In genomic region chr12:62601765-62602444, GRCh38 we compare ENCODE assay signal across 8 cellular contexts.
DNase-seq lines count a peak whose midpoint lies in the region; ATAC-seq, FAIRE-seq and TF ChIP-seq lines count a peak whose summit lies in the region.

No MANE protein-coding gene starts in this region.

- H3K79me2 ChIP-seq in astrocyte (ENCODE audit: insufficient read depth, low read length) = peaks cover 56% of the 10 kb centered on the region

- DNase-seq in left ventricle myocardium inferior (no peak), cardiac septum (ENCODE audit: low spot score) (no peak), astrocyte (ENCODE audit: low read depth) (no peak), mesenchymal stem cell (no peak), OCI-M2 (lab: John Stamatoyannopoulos, UW; ENCODE audit: unreplicated experiment) (no peak)

- H3K4me1 ChIP-seq in left ventricle myocardium inferior (peaks cover 39% of the 10 kb centered on the region), astrocyte (ENCODE audit: insufficient read depth, low read length) (peaks cover 6% of the 10 kb centered on the region), mesenchymal stem cell (ENCODE audit: control insufficient read depth, insufficient read depth, low read depth, low read length) (peaks cover 2% of the 10 kb centered on the region)

- H3K4me3 ChIP-seq in left ventricle myocardium inferior = peak overlapping the region; percentile 86
- H3K4me3 ChIP-seq in astrocyte (ENCODE audit: insufficient read depth, low read depth, low read length) = peak overlapping the region; percentile 99
- H3K4me3 ChIP-seq in mesenchymal stem cell (ENCODE audit: insufficient read depth in 1 of 2, low read depth in 1 of 2, low read length in 2 of 2) = peak overlapping the region; percentile 83 to 91

- H3K27ac Mint-ChIP-seq in astrocyte (ENCODE audit: unreplicated experiment) = peak overlapping the region; percentile 97

- H3K9me3 ChIP-seq in left ventricle myocardium inferior (replicated peaks) (no peaks in the 10 kb centered on the region), astrocyte (ENCODE audit: insufficient read depth, low read depth, low read length) (no peaks in the 10 kb centered on the region), mesenchymal stem cell (ENCODE audit: control insufficient read depth, low read length) (no peaks in the 10 kb centered on the region)

- H4K8ac ChIP-seq in mesenchymal stem cell (ENCODE audit: low read length) = peak overlapping the region; percentile 100

- ATAC-seq in HG02798 (IDR thresholded peaks at IDR 0.05; ENCODE audit: poor library complexity, unreplicated experiment) (no peak), GM21619 (IDR thresholded peaks at IDR 0.05; ENCODE audit: unreplicated experiment) (no peak), GM18502 (IDR thresholded peaks at IDR 0.05; ENCODE audit: poor library complexity, unreplicated experiment) (no peak)

- H2AFZ ChIP-seq in astrocyte (ENCODE audit: low read depth, low read length) (peak overlapping the region; percentile 86), mesenchymal stem cell (ENCODE audit: low read depth, low read length) (peak overlapping the region; percentile 75)

- H2BK12ac ChIP-seq in mesenchymal stem cell (ENCODE audit: low read length in 2 of 2) = no peak overlapping the region

- no peak overlapping the region for H4K91ac ChIP-seq in mesenchymal stem cell (ENCODE audit: low read length)

- peak overlapping the region; percentile 87 for H3K4me3 Mint-ChIP-seq in astrocyte (ENCODE audit: unreplicated experiment)

- H3K4me1 Mint-ChIP-seq in astrocyte (ENCODE audit: low read depth, unreplicated experiment) = peaks cover 17% of the 10 kb centered on the region

- H3K14ac ChIP-seq in mesenchymal stem cell (ENCODE audit: low read length in 2 of 2) = no peak overlapping the region

- H2BK15ac ChIP-seq in mesenchymal stem cell (ENCODE audit: low read depth, poor library complexity, severe bottlenecking) = no peak overlapping the region

- H3K79me1 ChIP-seq in mesenchymal stem cell (replicated peaks; ENCODE audit: low read length, poor library complexity, severe bottlenecking) = peaks cover 2% of the 10 kb centered on the region

- peak overlapping the region; percentile 92 for H3K4me2 ChIP-seq in astrocyte (ENCODE audit: low read length)
- peak overlapping the region; percentile 75 for H3K4me2 ChIP-seq in mesenchymal stem cell (ENCODE audit: low read length, poor library complexity, severe bottlenecking)

- no peaks in the 10 kb centered on the region for H3K36me3 Mint-ChIP-seq in astrocyte (ENCODE audit: low read depth, unreplicated experiment)

- H3K27ac ChIP-seq in left ventricle myocardium inferior (replicated peaks) (peak overlapping the region; percentile 100), astrocyte (ENCODE audit: low read depth, low read length) (peak overlapping the region; percentile 99), mesenchymal stem cell (ENCODE audit: low read length, poor library complexity, severe bottlenecking) (peak overlapping the region; percentile 100)

- intact Hi-C loops in left ventricle myocardium inferior (cut with micrococcal nuclease) (loop anchor here (5.0 kb wide), 1 partner anchor 190 kb away; no protein-coding TSS in a partner anchor), cardiac septum (cut with DNase I) (loop anchor here (2.0 to 5.0 kb wide), 3 partner anchors 31 to 193 kb away; no protein-coding TSS in a partner anchor)

- no peak overlapping the region for H3K23ac ChIP-seq in mesenchymal stem cell (ENCODE audit: low read length in 2 of 2)

- peaks cover 24% of the 10 kb centered on the region for H4K20me1 ChIP-seq in astrocyte (ENCODE audit: insufficient read depth, low read length)

- H3K27me3 ChIP-seq in left ventricle myocardium inferior (ENCODE audit: low read depth) (no peaks in the 10 kb centered on the region), astrocyte (ENCODE audit: insufficient read depth, low read length) (no peaks in the 10 kb centered on the region), mesenchymal stem cell (ENCODE audit: control insufficient read depth in 1 of 2, insufficient read depth in 1 of 2, low read length in 2 of 2) (no peaks in the 10 kb centered on the region)

- no peak overlapping the region for H2AK5ac ChIP-seq in mesenchymal stem cell (ENCODE audit: low read length, severe bottlenecking)

- FAIRE-seq in astrocyte (lab: Jason Lieb, UNC) = no peak

- TF ChIP-seq CTCF in left ventricle myocardium inferior (IDR thresholded peaks at IDR 0.05; ENCODE audit: borderline replicate concordance) (no peak), astrocyte (IDR thresholded peaks at IDR 0.05; ENCODE audit: insufficient read depth, low read depth, low read length) (no peak)

- peak overlapping the region; percentile 99 for H2BK120ac ChIP-seq in mesenchymal stem cell (ENCODE audit: low read depth, low read length)

- H2BK5ac ChIP-seq in mesenchymal stem cell (ENCODE audit: low read depth, low read length, poor library complexity, severe bottlenecking) = peak overlapping the region; percentile 98

- H3K18ac ChIP-seq in mesenchymal stem cell (ENCODE audit: low read depth in 1 of 2, low read length in 2 of 2) = peak overlapping the region in 1 of 2 experiments; percentile 97

- no peaks in the 10 kb centered on the region for H3K36me3 ChIP-seq in left ventricle myocardium inferior
- no peaks in the 10 kb centered on the region for H3K36me3 ChIP-seq in astrocyte (ENCODE audit: insufficient read depth, low read length)
- H3K36me3 ChIP-seq in mesenchymal stem cell (ENCODE audit: control insufficient read depth in 1 of 2, insufficient read depth in 2 of 2, low read depth in 1 of 2, low read length in 2 of 2) = peaks cover 0 to 23% of the 10 kb centered on the region in 2 experiments

- 17% methylated on average over 9 of the region's 10 CpGs for WGBS in mesenchymal stem cell

- H3K4ac ChIP-seq in mesenchymal stem cell (ENCODE audit: low read depth in 1 of 2, low read length in 2 of 2) = peak overlapping the region; percentile 98 to 100

- H3K9ac ChIP-seq in astrocyte (ENCODE audit: low read length) (peak overlapping the region; percentile 100), mesenchymal stem cell (ENCODE audit: low read length) (peak overlapping the region; percentile 98)

- no peaks in the 10 kb centered on the region for H3K9me3 Mint-ChIP-seq in astrocyte (ENCODE audit: unreplicated experiment)

- no peaks in the 10 kb centered on the region for H3K27me3 Mint-ChIP-seq in astrocyte (ENCODE audit: low read depth, unreplicated experiment)
